8 cellular contexts compared by ENCODE assay signal in genomic region chr4:3530663-3531254, GRCh38. TPM values are rescaled to one million over a fixed set of nuclear protein-coding genes. Genes with fewer than 3 reads are reported as not detected.
DNase-seq lines count a peak whose midpoint lies in the region; ATAC-seq and TF ChIP-seq lines count a peak whose summit lies in the region.

No MANE protein-coding gene starts in this region.

- no peaks in the 10 kb centered on the region for H3K9me2 ChIP-seq in OCI-LY1 (ENCODE audit: low read depth, low read length)

- peaks cover 0 to 26% of the 10 kb centered on the region in 2 donors for H3K36me3 Mint-ChIP-seq in CD4-positive, alpha-beta memory T cell
- H3K36me3 Mint-ChIP-seq in endothelial cell (ENCODE audit: low read depth, unreplicated experiment): peaks cover 11% of the 10 kb centered on the region

- intact Hi-C loops in CD4-positive, alpha-beta memory T cell (cut with micrococcal nuclease): no loop called here

- DNase-seq in CD4-positive, alpha-beta memory T cell: no peak
- DNase-seq in endothelial cell (ENCODE audit: low spot score): no peak
- no peak for DNase-seq in foreskin keratinocyte
- DNase-seq in NCI-H1436 (lab: John Stamatoyannopoulos, UW): no peak
- DNase-seq in EL: no peak

- H3K36me3 ChIP-seq in CD4-positive, alpha-beta memory T cell (ENCODE audit: insufficient read depth, low read length): peaks cover 14% of the 10 kb centered on the region
- H3K36me3 ChIP-seq in OCI-LY1 (ENCODE audit: insufficient read depth, low read length) (no peaks in the 10 kb centered on the region), neutrophil (peaks cover 30% of the 10 kb centered on the region)

- H3K4me3 ChIP-seq in CD4-positive, alpha-beta memory T cell (ENCODE audit: low read length in 2 of 2): peak overlapping the region; percentile 81 to 91
- peak overlapping the region; percentile 90 for H3K4me3 ChIP-seq in OCI-LY1 (ENCODE audit: low read depth, low read length, poor library complexity, severe bottlenecking)
- peak overlapping the region; percentile 78 to 87 for H3K4me3 ChIP-seq in neutrophil (ENCODE audit: low read depth in 1 of 2, low read length in 1 of 2)

- peaks cover 4 to 6% of the 10 kb centered on the region in 2 donors for H3K27me3 Mint-ChIP-seq in CD4-positive, alpha-beta memory T cell
- H3K27me3 Mint-ChIP-seq in endothelial cell (ENCODE audit: unreplicated experiment): peaks cover 7% of the 10 kb centered on the region

- no peaks in the 10 kb centered on the region for H4K20me1 ChIP-seq in OCI-LY1 (ENCODE audit: insufficient read depth, low read length)

- ATAC-seq in foreskin keratinocyte (no peak), HG02840 (IDR thresholded peaks at IDR 0.05; ENCODE audit: low FRiP score, unreplicated experiment) (no peak)

- H3K4me3 Mint-ChIP-seq in CD4-positive, alpha-beta memory T cell: peak overlapping the region; percentile 85 to 100 (median 98)
- peak overlapping the region; percentile 91 for H3K4me3 Mint-ChIP-seq in endothelial cell (ENCODE audit: unreplicated experiment)

- peak overlapping the region; percentile 93 for H3K4me2 ChIP-seq in OCI-LY1 (ENCODE audit: low read length)

- CTCF ChIA-PET in CD4-positive, alpha-beta memory T cell (lab: Charles Lee; ENCODE audit: partially characterized antibody): no interaction called here

- H3K27ac Mint-ChIP-seq in CD4-positive, alpha-beta memory T cell: peak overlapping the region in 2 of 7 donors; percentile 42 to 84
- H3K27ac Mint-ChIP-seq in endothelial cell (ENCODE audit: unreplicated experiment): no peak overlapping the region

- peaks cover 22 to 65% (median 36%) of the 10 kb centered on the region in 4 donors for H3K4me1 Mint-ChIP-seq in CD4-positive, alpha-beta memory T cell
- H3K4me1 Mint-ChIP-seq in endothelial cell (ENCODE audit: unreplicated experiment): peaks cover 7% of the 10 kb centered on the region

- POLR2A ChIA-PET in CD4-positive, alpha-beta memory T cell (lab: Charles Lee; ENCODE audit: partially characterized antibody): no interaction called here

- no peaks in the 10 kb centered on the region for H3K79me2 ChIP-seq in OCI-LY1 (ENCODE audit: insufficient read depth, low read length)

- H3K9ac ChIP-seq in OCI-LY1 (ENCODE audit: low read length): no peak overlapping the region; the same call in 1 of the 2 replicates

- peaks cover 34% of the 10 kb centered on the region for H3K4me1 ChIP-seq in CD4-positive, alpha-beta memory T cell (ENCODE audit: insufficient read depth, low read length)
- H3K4me1 ChIP-seq in OCI-LY1 (ENCODE audit: insufficient read depth, low read length, severe bottlenecking) (peaks cover 12% of the 10 kb centered on the region), neutrophil (ENCODE audit: control insufficient read depth in 1 of 2, insufficient read depth in 1 of 2, low read depth in 1 of 2, low read length in 1 of 2) (peaks cover 41 to 42% of the 10 kb centered on the region in 2 experiments), foreskin keratinocyte (no peaks in the 10 kb centered on the region)

- H3K27ac ChIP-seq in CD4-positive, alpha-beta memory T cell (ENCODE audit: low read depth, low read length): no peak overlapping the region
- no peak overlapping the region for H3K27ac ChIP-seq in OCI-LY1 (ENCODE audit: low read depth, low read length, poor library complexity, severe bottlenecking)
- H3K27ac ChIP-seq in neutrophil: peak overlapping the region; percentile 79
- H3K27ac ChIP-seq in foreskin keratinocyte: no peak overlapping the region

- H3F3A ChIP-seq in OCI-LY1 (ENCODE audit: insufficient read depth, low read length): no peaks in the 10 kb centered on the region

- H2AFZ ChIP-seq in OCI-LY1 (ENCODE audit: low read length): no peak overlapping the region

- H3K27me3 ChIP-seq in CD4-positive, alpha-beta memory T cell (ENCODE audit: insufficient read depth, low read length): no peaks in the 10 kb centered on the region
- H3K27me3 ChIP-seq in OCI-LY1 (ENCODE audit: insufficient read depth, low read length): no peaks in the 10 kb centered on the region
- no peaks in the 10 kb centered on the region for H3K27me3 ChIP-seq in neutrophil
- peaks cover 7% of the 10 kb centered on the region for H3K27me3 ChIP-seq in foreskin keratinocyte

- H3K9me3 Mint-ChIP-seq in CD4-positive, alpha-beta memory T cell: peaks cover 0 to 7% (median 3%) of the 10 kb centered on the region in 8 donors
- H3K9me3 Mint-ChIP-seq in endothelial cell (ENCODE audit: unreplicated experiment): peaks cover 5% of the 10 kb centered on the region

- no peaks in the 10 kb centered on the region for H3K9me3 ChIP-seq in CD4-positive, alpha-beta memory T cell (ENCODE audit: control insufficient read depth in 1 of 2, low read length in 2 of 2)
- H3K9me3 ChIP-seq in OCI-LY1 (ENCODE audit: low read length) (no peaks in the 10 kb centered on the region), neutrophil (no peaks in the 10 kb centered on the region)

- no peak for TF ChIP-seq CTCF in OCI-LY1 (IDR thresholded peaks at IDR 0.05; ENCODE audit: low read length)
- no peak for TF ChIP-seq CTCF in endothelial cell (IDR thresholded peaks at IDR 0.05; ENCODE audit: unreplicated experiment)
- no peak for TF ChIP-seq CTCF in neutrophil (IDR thresholded peaks at IDR 0.05)
- no peak for TF ChIP-seq CTCF in foreskin keratinocyte (conservative IDR thresholded peaks at IDR 0.05)

RNA-seq across cellular contexts. Expression of gene LRPAP1, which starts 1.5 kb away (rescaled TPM):
- total RNA-seq in CD4-positive, alpha-beta memory T cell: 10 to 100 TPM; 84.7 to 87.1 TPM
- polyA plus RNA-seq in CD4-positive, alpha-beta memory T cell: 100 to 1,000 TPM in 1 of 2 donors, 10 to 100 TPM in 1; 95.1 to 122 TPM
- total RNA-seq in endothelial cell (ENCODE audit: unreplicated experiment): 92.2 TPM
- total RNA-seq in foreskin keratinocyte: 130 and 132 TPM in 2 replicates
- polyA plus RNA-seq in foreskin keratinocyte: 143 and 168 TPM in 2 replicates
